Comparison of ENCODE assay signal across 1 cellular context in the genomic region with DNA sequence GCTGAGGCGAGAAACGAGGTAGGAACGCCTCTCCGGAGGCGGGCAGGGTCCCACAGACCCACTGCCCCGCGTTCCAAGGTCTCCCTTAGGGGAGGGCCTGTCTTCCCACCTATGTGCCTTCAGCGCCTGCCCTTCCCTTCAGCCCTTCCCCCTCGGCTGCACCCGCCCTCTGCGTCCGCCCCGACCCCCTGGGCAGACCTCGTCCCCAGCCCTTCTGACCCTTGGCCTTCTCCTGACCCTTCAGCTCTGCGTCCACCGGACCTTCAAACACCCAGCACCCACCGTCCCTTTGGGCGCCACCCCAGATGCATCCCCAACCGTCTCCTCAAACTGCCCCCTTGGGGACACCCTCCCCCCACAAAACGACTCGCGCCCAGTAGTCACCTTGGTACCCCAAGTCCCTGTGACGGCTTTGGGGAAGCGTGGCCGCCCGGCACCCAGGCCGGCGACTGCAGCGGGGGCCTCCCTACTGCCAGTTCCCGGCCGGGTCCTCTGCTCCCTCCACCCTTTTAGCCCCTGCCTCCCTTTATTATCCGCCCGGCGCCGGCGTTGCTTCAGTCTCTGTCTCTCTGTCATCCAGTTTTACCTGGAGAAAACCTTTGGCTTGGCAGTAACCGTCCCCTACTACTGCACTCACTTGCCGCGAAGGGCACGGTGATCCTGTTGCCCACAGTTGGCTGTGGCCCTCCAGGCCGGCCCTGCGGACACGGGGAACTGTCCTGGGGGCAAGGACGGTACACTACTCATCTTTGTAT.
TF ChIP-seq lines count a peak whose summit lies in the region.

No MANE protein-coding gene starts in this region.

TF ChIP-seq in HEK293, 187 proteins besides CTCF, POLR2A, EP300 and RAD21 (continued from another document):
- TF ChIP-seq, protein P1, sequence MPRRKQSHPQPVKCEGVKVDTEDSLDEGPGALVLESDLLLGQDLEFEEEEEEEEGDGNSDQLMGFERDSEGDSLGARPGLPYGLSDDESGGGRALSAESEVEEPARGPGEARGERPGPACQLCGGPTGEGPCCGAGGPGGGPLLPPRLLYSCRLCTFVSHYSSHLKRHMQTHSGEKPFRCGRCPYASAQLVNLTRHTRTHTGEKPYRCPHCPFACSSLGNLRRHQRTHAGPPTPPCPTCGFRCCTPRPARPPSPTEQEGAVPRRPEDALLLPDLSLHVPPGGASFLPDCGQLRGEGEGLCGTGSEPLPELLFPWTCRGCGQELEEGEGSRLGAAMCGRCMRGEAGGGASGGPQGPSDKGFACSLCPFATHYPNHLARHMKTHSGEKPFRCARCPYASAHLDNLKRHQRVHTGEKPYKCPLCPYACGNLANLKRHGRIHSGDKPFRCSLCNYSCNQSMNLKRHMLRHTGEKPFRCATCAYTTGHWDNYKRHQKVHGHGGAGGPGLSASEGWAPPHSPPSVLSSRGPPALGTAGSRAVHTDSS (tag by site-specific recombination; IDR thresholded peaks at IDR 0.05), result no peak
- TF ChIP-seq ZNF596 (tag by site-specific recombination; IDR thresholded peaks at IDR 0.05) (no peak), MZF1 (tag by site-specific recombination; IDR thresholded peaks at IDR 0.05; ENCODE audit: borderline replicate concordance) (no peak), ZBTB17 (tag by site-specific recombination; IDR thresholded peaks at IDR 0.05) (no peak), ZNF544 (tag by site-specific recombination; IDR thresholded peaks at IDR 0.05) (no peak), ZNF23 (tag by site-specific recombination; IDR thresholded peaks at IDR 0.05; ENCODE audit: borderline replicate concordance) (no peak), ZNF157 (tag by site-specific recombination; IDR thresholded peaks at IDR 0.05) (no peak), ZNF391 (tag by site-specific recombination; IDR thresholded peaks at IDR 0.05; ENCODE audit: borderline replicate concordance, low read depth) (no peak), ZNF701 (tag by site-specific recombination; IDR thresholded peaks at IDR 0.05) (no peak), ZNF133 (tag by site-specific recombination; IDR thresholded peaks at IDR 0.05) (no peak), ZNF239 (tag by site-specific recombination; IDR thresholded peaks at IDR 0.05) (no peak), ZNF670 (tag by site-specific recombination; IDR thresholded peaks at IDR 0.05; ENCODE audit: low read depth) (no peak), ZNF629 (tag by site-specific recombination; IDR thresholded peaks at IDR 0.05) (no peak), YY2 (tag by site-specific recombination; IDR thresholded peaks at IDR 0.05) (no peak), ZNF561 (tag by site-specific recombination; IDR thresholded peaks at IDR 0.05; ENCODE audit: borderline replicate concordance) (no peak), OSR2 (tag by site-specific recombination; IDR thresholded peaks at IDR 0.05) (no peak), GFI1B (tag by site-specific recombination; IDR thresholded peaks at IDR 0.05) (no peak), ZNF248 (tag by site-specific recombination; IDR thresholded peaks at IDR 0.05) (no peak), ZIC2 (tag by site-specific recombination; IDR thresholded peaks at IDR 0.05) (no peak), ZNF624 (tag by site-specific recombination; IDR thresholded peaks at IDR 0.05) (no peak), GLIS2 (tag by site-specific recombination; IDR thresholded peaks at IDR 0.05) (peak; percentile 85)
- TF ChIP-seq, protein P2, sequence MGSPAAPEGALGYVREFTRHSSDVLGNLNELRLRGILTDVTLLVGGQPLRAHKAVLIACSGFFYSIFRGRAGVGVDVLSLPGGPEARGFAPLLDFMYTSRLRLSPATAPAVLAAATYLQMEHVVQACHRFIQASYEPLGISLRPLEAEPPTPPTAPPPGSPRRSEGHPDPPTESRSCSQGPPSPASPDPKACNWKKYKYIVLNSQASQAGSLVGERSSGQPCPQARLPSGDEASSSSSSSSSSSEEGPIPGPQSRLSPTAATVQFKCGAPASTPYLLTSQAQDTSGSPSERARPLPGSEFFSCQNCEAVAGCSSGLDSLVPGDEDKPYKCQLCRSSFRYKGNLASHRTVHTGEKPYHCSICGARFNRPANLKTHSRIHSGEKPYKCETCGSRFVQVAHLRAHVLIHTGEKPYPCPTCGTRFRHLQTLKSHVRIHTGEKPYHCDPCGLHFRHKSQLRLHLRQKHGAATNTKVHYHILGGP (tag by site-specific recombination; IDR thresholded peaks at IDR 0.05), result no peak
- TF ChIP-seq, protein P3, sequence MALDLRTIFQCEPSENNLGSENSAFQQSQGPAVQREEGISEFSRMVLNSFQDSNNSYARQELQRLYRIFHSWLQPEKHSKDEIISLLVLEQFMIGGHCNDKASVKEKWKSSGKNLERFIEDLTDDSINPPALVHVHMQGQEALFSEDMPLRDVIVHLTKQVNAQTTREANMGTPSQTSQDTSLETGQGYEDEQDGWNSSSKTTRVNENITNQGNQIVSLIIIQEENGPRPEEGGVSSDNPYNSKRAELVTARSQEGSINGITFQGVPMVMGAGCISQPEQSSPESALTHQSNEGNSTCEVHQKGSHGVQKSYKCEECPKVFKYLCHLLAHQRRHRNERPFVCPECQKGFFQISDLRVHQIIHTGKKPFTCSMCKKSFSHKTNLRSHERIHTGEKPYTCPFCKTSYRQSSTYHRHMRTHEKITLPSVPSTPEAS (tag by site-specific recombination; IDR thresholded peaks at IDR 0.05), result no peak
- TF ChIP-seq, protein P4, sequence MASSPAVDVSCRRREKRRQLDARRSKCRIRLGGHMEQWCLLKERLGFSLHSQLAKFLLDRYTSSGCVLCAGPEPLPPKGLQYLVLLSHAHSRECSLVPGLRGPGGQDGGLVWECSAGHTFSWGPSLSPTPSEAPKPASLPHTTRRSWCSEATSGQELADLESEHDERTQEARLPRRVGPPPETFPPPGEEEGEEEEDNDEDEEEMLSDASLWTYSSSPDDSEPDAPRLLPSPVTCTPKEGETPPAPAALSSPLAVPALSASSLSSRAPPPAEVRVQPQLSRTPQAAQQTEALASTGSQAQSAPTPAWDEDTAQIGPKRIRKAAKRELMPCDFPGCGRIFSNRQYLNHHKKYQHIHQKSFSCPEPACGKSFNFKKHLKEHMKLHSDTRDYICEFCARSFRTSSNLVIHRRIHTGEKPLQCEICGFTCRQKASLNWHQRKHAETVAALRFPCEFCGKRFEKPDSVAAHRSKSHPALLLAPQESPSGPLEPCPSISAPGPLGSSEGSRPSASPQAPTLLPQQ (tag by site-specific recombination; IDR thresholded peaks at IDR 0.05), result no peak
- TF ChIP-seq, protein P5, sequence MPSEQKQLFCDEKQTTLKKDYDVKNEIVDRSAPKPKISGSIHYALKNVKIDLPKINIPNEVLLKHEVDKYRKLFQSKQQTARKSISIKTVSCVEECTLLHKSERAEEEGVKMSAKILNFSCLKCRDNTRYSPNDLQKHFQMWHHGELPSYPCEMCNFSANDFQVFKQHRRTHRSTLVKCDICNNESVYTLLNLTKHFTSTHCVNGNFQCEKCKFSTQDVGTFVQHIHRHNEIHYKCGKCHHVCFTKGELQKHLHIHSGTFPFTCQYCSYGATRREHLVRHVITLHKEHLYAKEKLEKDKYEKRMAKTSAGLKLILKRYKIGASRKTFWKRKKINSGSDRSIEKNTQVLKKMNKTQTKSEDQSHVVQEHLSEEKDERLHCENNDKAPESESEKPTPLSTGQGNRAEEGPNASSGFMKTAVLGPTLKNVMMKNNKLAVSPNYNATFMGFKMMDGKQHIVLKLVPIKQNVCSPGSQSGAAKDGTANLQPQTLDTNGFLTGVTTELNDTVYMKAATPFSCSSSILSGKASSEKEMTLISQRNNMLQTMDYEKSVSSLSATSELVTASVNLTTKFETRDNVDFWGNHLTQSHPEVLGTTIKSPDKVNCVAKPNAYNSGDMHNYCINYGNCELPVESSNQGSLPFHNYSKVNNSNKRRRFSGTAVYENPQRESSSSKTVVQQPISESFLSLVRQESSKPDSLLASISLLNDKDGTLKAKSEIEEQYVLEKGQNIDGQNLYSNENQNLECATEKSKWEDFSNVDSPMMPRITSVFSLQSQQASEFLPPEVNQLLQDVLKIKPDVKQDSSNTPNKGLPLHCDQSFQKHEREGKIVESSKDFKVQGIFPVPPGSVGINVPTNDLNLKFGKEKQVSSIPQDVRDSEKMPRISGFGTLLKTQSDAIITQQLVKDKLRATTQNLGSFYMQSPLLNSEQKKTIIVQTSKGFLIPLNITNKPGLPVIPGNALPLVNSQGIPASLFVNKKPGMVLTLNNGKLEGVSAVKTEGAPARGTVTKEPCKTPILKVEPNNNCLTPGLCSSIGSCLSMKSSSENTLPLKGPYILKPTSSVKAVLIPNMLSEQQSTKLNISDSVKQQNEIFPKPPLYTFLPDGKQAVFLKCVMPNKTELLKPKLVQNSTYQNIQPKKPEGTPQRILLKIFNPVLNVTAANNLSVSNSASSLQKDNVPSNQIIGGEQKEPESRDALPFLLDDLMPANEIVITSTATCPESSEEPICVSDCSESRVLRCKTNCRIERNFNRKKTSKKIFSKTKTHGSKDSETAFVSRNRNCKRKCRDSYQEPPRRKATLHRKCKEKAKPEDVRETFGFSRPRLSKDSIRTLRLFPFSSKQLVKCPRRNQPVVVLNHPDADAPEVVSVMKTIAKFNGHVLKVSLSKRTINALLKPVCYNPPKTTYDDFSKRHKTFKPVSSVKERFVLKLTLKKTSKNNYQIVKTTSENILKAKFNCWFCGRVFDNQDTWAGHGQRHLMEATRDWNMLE (tag by site-specific recombination; conservative IDR thresholded peaks at IDR 0.05; ENCODE audit: low read depth), result no peak
- TF ChIP-seq, protein P6, sequence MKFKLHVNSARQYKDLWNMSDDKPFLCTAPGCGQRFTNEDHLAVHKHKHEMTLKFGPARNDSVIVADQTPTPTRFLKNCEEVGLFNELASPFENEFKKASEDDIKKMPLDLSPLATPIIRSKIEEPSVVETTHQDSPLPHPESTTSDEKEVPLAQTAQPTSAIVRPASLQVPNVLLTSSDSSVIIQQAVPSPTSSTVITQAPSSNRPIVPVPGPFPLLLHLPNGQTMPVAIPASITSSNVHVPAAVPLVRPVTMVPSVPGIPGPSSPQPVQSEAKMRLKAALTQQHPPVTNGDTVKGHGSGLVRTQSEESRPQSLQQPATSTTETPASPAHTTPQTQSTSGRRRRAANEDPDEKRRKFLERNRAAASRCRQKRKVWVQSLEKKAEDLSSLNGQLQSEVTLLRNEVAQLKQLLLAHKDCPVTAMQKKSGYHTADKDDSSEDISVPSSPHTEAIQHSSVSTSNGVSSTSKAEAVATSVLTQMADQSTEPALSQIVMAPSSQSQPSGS (tag by site-specific recombination; IDR thresholded peaks at IDR 0.05; ENCODE audit: low read depth), result no peak
- TF ChIP-seq, protein P7, sequence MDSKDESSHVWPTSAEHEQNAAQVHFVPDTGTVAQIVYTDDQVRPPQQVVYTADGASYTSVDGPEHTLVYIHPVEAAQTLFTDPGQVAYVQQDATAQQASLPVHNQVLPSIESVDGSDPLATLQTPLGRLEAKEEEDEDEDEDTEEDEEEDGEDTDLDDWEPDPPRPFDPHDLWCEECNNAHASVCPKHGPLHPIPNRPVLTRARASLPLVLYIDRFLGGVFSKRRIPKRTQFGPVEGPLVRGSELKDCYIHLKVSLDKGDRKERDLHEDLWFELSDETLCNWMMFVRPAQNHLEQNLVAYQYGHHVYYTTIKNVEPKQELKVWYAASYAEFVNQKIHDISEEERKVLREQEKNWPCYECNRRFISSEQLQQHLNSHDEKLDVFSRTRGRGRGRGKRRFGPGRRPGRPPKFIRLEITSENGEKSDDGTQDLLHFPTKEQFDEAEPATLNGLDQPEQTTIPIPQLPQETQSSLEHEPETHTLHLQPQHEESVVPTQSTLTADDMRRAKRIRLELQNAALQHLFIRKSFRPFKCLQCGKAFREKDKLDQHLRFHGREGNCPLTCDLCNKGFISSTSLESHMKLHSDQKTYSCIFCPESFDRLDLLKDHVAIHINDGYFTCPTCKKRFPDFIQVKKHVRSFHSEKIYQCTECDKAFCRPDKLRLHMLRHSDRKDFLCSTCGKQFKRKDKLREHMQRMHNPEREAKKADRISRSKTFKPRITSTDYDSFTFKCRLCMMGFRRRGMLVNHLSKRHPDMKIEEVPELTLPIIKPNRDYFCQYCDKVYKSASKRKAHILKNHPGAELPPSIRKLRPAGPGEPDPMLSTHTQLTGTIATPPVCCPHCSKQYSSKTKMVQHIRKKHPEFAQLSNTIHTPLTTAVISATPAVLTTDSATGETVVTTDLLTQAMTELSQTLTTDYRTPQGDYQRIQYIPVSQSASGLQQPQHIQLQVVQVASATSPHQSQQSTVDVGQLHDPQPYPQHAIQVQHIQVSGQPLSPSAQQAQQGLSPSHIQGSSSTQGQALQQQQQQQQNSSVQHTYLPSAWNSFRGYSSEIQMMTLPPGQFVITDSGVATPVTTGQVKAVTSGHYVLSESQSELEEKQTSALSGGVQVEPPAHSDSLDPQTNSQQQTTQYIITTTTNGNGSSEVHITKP (tag by site-specific recombination; IDR thresholded peaks at IDR 0.05), result peak; percentile 66
